Comparison of ENCODE assay signal across 22 cellular contexts in the genomic region with DNA sequence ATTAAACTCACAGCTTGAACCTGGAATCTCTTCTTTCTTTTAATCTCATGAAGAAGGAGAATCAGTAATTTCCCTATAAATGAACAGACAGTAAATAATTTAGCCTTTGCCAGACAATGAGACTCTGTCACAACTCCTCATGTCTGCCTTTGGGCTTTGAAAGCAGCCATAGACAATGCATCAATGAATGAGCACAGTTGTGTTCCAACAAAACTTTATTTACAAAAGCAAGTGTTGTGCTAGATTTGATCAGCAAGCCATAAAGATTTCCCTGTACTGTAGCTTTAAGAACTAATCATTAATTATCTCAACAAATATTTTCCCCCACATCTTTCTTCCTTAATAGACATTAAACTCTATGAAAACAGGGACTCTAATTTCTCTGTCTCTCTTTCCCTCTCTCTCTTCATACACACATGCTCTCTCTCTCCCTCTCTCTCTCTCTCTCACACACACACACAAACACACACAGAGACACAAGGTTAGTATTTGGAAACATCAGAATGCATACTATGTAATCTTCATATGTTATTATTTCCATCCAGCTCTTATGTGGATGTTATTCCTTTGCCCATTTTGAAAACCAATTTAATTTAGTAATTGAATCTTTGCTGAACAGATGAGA.
"Had no signal": no experiment of that assay in that cellular context is flagged by ENCODE, and none has a peak within 500 bp of the region (broad histone marks: within the 10 kb centered on the region; RNA-seq: fewer than 3 reads in every experiment).

No MANE protein-coding gene starts in this region.

- H3K4me1 ChIP-seq: gastrocnemius medialis, left lung, lower lobe of right lung, parathyroid adenoma, prostate gland, spleen, tibial artery, upper lobe of right lung, vagina had no signal

- H3K9me3 Mint-ChIP-seq: mesothelial cell of epicardium had no signal

- H3K9ac ChIP-seq: parathyroid adenoma had no signal

- H3K27me3 Mint-ChIP-seq: memory B cell; stimulated activated memory B cell treated with anti-CD40 and anti-IgM and Interleukin-4, amounts not matched to agents 10 μg/mL and 1 μg/mL and 100 μg/mL, for 72 hours; stimulated activated naive CD8-positive, alpha-beta T cell treated with anti-CD3 and anti-CD28 coated beads, Interleukin-15, Interleukin-2, amounts not matched to agents 100 ng/mL and 50 ng/mL, for 24 hours had no signal

- H3K4me3 ChIP-seq: coronary artery, gastrocnemius medialis, left lung, lower lobe of right lung, prostate gland, spleen, tibial artery, upper lobe of right lung, vagina had no signal

- H3K27ac ChIP-seq: coronary artery, gastrocnemius medialis, left lung, lower lobe of right lung, parathyroid adenoma, prostate gland, spleen, tibial artery, upper lobe of right lung, vagina had no signal

- H3K27ac Mint-ChIP-seq: memory B cell; mesothelial cell of epicardium; natural killer cell; stimulated activated memory B cell treated with anti-CD40 and anti-IgM and Interleukin-4, amounts not matched to agents 10 μg/mL and 1 μg/mL and 100 μg/mL, for 72 hours; stimulated activated naive CD8-positive, alpha-beta T cell treated with anti-CD3 and anti-CD28 coated beads, Interleukin-15, Interleukin-2, amounts not matched to agents 100 ng/mL and 50 ng/mL, for 24 hours had no signal

- H3K4me3 Mint-ChIP-seq: memory B cell; mesothelial cell of epicardium; natural killer cell; stimulated activated memory B cell treated with anti-CD40 and anti-IgM and Interleukin-4, amounts not matched to agents 10 μg/mL and 1 μg/mL and 100 μg/mL, for 72 hours; stimulated activated naive CD8-positive, alpha-beta T cell treated with anti-CD3 and anti-CD28 coated beads, Interleukin-15, Interleukin-2, amounts not matched to agents 100 ng/mL and 50 ng/mL, for 24 hours had no signal

- H3K36me3 ChIP-seq: gastrocnemius medialis, left lung, lower lobe of right lung, prostate gland, spleen, tibial artery, upper lobe of right lung, vagina had no signal

- DNase-seq: effector CD4-positive, alpha-beta T cell; gastrocnemius medialis; islet precursor cell; left lung; lower lobe of right lung; natural killer cell; spleen; stimulated activated CD4-positive, alpha-beta T cell treated with anti-CD3 and anti-CD28 coated beads, Interleukin-15, amount 100 ng/mL, for 24 hours; stimulated activated CD4-positive, alpha-beta T cell treated with anti-CD3 and anti-CD28 coated beads, Interleukin-1b, Interleukin-23, amount 100 ng/mL, for 48 hours; stimulated activated CD4-positive, alpha-beta T cell treated with anti-CD3 and anti-CD28 coated beads, Interleukin-4, amount 100 ng/mL, for 24 hours; tibial artery; upper lobe of right lung had no signal

- H3K9me3 ChIP-seq: gastrocnemius medialis, left lung, lower lobe of right lung, prostate gland, tibial artery, upper lobe of right lung, vagina had no signal

- H3K36me3 Mint-ChIP-seq: memory B cell; mesothelial cell of epicardium; stimulated activated memory B cell treated with anti-CD40 and anti-IgM and Interleukin-4, amounts not matched to agents 10 μg/mL and 1 μg/mL and 100 μg/mL, for 72 hours had no signal

- H3K4me1 Mint-ChIP-seq: memory B cell; mesothelial cell of epicardium; natural killer cell; stimulated activated memory B cell treated with anti-CD40 and anti-IgM and Interleukin-4, amounts not matched to agents 10 μg/mL and 1 μg/mL and 100 μg/mL, for 72 hours had no signal

- H3K27me3 ChIP-seq: gastrocnemius medialis, left lung, spleen, tibial artery, upper lobe of right lung, vagina had no signal

- ATAC-seq: esophagus mucosa; gastrocnemius medialis; left lung; lower lobe of right lung; natural killer cell; sciatic nerve; stimulated activated memory B cell treated with anti-CD40 and anti-IgM and Interleukin-4, amounts not matched to agents 10 μg/mL and 1 μg/mL and 100 μg/mL, for 72 hours; upper lobe of right lung had no signal
